Comparison of ENCODE assay signal across 8 cellular contexts in the genomic region with DNA sequence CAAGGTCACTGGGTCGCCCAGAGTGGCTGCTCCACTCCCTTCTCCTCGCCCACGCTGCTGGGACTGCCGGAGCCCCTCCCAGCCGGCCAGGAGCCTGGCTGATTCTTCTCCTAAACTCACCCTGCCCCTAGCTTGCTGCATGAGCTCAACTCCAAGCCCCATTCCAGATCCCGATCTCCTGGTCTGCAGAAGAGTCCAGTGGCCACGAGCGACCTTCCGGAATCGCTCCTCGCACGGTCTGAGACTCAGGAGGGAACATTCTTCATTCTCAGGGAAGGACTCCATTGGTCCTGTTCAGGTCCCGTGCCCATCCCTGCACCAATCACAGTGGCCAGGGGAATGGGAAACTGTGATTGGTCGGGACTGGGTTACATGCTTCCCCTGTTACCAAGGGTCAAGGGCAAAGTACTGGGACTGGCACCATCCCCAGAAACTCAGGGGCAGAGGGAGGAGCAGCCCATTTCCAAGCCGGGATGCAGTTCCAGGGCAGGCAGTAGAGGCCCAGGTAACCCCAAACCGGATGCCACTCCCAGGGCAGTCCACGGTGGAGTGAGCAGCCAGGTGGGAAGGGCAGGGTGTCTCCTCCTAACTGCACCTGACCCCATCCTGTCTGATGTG. TPM values are rescaled to one million over a fixed set of nuclear protein-coding genes. Genes with fewer than 3 reads are reported as not detected.
DNase-seq lines count a peak whose midpoint lies in the region; ATAC-seq and TF ChIP-seq lines count a peak whose summit lies in the region.

No MANE protein-coding gene starts in this region.

- H3K27ac ChIP-seq in caudate nucleus (ENCODE audit: low read depth, low read length) (peak overlapping the region; percentile 37), right lobe of liver (peak overlapping the region; percentile 54 to 72 (median 67)), thoracic aorta (peak overlapping the region; percentile 52 to 66)

- H3K9me3 ChIP-seq in right lobe of liver (peaks cover 0 to 5% (median 0%) of the 10 kb centered on the region in 4 donors), thoracic aorta (no peaks in the 10 kb centered on the region)

- TF ChIP-seq CTCF in right lobe of liver (IDR thresholded peaks at IDR 0.05) (no peak), thoracic aorta (IDR thresholded peaks at IDR 0.05) (no peak)

- no peaks in the 10 kb centered on the region for H3K36me3 ChIP-seq in right lobe of liver
- H3K36me3 ChIP-seq in thoracic aorta, result no peaks in the 10 kb centered on the region

- intact Hi-C loops in right lobe of liver (cut with DNase I), result no loop called here

- H3K4me1 ChIP-seq in right lobe of liver, result peaks cover 0 to 10% (median 3%) of the 10 kb centered on the region in 4 donors
- peaks cover 12 to 23% of the 10 kb centered on the region in 2 donors for H3K4me1 ChIP-seq in thoracic aorta (ENCODE audit: control insufficient read depth in 1 of 2, low read depth in 2 of 2)

- peak; percentile 50 for DNase-seq in M059J (ENCODE audit: low read depth)
- DNase-seq in caudate nucleus (lab: John Stamatoyannopoulos, UW), result no peak
- DNase-seq in right lobe of liver, result peak; percentile 61 to 83 (median 82)
- no peak for DNase-seq in thoracic aorta (ENCODE audit: low spot score)
- no peak for DNase-seq in NCI-H1092 (lab: John Stamatoyannopoulos, UW)

- no peak for TF ChIP-seq POLR2A in right lobe of liver (IDR thresholded peaks at IDR 0.05)

- WGBS in right lobe of liver (ENCODE audit: insufficient coverage, low coverage, low lambda C conversion rate, missing lambda C conversion rate), result 54% methylated on average over 6 of the region's 17 CpGs

- H3K4me3 ChIP-seq in right lobe of liver (peak overlapping the region; percentile 23 to 50 (median 34)), thoracic aorta (peak overlapping the region; percentile 72)

- peak; percentile 60 to 77 (median 68) for ATAC-seq in right lobe of liver
- ATAC-seq in thoracic aorta (ENCODE audit: insufficient number of reproducible peaks, low FRiP score, low read depth), result no peak
- ATAC-seq in HG02870 (IDR thresholded peaks at IDR 0.05; ENCODE audit: unreplicated experiment), result no peak
- no peak for ATAC-seq in HG03039 (IDR thresholded peaks at IDR 0.05; ENCODE audit: unreplicated experiment)
- no peak for ATAC-seq in GM21529 (IDR thresholded peaks at IDR 0.05; ENCODE audit: unreplicated experiment)

- no peaks in the 10 kb centered on the region for H3K27me3 ChIP-seq in right lobe of liver
- H3K27me3 ChIP-seq in thoracic aorta (replicated peaks; ENCODE audit: insufficient read depth), result no peaks in the 10 kb centered on the region

RNA-seq across cellular contexts. Expression of gene CIBAR2, which starts 24.5 kb away (rescaled TPM):
- not detected in 2 replicates for total RNA-seq in M059J (2014; rRNA removed; shearing (Covaris generic))
- total RNA-seq in right lobe of liver, result not detected
- total RNA-seq in thoracic aorta, result not detected

Comparison
In these comparisons a context has a peak if more than half of its experiments do, and no peak if none do; other contexts are left out.
1. DNase-seq: peak in M059J (single experiment) and right lobe of liver (3 of 3); none in caudate nucleus (0 of 61), thoracic aorta (single experiment) and NCI-H1092 (single experiment).
2. ATAC-seq: peak in right lobe of liver (4 of 4); none in thoracic aorta (single experiment), HG02870 (single experiment), HG03039 (single experiment) and GM21529 (single experiment).
3. Peak in every context shown above with its lines, with median percentiles within 50 percentile points of each other: H3K27ac ChIP-seq.